In the genomic region with DNA sequence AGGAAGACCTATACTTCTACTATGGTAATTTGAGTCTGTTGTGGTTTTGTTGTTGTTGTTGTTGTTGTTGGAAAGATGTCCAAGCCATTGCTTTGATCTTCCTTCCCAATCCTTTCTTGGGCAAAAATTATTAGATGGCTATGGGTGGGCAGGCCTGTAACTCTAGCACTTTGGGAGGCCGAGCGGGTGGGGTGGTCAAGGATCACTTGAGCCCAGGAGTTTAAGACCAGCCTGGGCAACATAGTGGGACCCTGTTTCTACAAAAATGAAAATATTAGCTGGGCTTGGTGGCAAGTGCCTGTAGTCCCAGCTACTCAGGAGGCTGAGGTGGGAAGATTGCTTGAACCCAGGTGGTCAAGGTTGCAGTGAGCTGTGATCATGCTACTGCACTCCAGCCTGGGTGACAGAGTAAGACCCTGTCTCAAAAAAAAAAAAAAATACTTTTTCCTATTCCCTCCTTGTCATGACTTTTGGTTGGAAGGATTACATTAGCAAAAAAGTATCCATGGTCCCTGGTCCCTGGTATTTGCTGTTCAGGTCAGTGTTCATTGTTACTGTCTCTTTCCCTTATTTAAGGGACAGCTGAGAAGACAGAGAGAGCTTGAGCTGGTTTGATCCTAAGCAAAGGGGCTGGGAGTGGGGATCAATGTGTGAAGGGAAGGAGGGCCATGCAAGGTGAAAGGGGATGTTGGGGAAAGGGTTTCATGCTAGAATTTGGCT, we compare ENCODE assay signal across 1 cellular context.
TF ChIP-seq lines count a peak whose summit lies in the region.

No MANE protein-coding gene starts in this region.

TF ChIP-seq in A549, 52 proteins besides CTCF, POLR2A, EP300 and RAD21 (continued from another document):
- TF ChIP-seq, protein P1, sequence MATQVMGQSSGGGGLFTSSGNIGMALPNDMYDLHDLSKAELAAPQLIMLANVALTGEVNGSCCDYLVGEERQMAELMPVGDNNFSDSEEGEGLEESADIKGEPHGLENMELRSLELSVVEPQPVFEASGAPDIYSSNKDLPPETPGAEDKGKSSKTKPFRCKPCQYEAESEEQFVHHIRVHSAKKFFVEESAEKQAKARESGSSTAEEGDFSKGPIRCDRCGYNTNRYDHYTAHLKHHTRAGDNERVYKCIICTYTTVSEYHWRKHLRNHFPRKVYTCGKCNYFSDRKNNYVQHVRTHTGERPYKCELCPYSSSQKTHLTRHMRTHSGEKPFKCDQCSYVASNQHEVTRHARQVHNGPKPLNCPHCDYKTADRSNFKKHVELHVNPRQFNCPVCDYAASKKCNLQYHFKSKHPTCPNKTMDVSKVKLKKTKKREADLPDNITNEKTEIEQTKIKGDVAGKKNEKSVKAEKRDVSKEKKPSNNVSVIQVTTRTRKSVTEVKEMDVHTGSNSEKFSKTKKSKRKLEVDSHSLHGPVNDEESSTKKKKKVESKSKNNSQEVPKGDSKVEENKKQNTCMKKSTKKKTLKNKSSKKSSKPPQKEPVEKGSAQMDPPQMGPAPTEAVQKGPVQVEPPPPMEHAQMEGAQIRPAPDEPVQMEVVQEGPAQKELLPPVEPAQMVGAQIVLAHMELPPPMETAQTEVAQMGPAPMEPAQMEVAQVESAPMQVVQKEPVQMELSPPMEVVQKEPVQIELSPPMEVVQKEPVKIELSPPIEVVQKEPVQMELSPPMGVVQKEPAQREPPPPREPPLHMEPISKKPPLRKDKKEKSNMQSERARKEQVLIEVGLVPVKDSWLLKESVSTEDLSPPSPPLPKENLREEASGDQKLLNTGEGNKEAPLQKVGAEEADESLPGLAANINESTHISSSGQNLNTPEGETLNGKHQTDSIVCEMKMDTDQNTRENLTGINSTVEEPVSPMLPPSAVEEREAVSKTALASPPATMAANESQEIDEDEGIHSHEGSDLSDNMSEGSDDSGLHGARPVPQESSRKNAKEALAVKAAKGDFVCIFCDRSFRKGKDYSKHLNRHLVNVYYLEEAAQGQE (IDR thresholded peaks at IDR 0.05), result no peak
- no peak for TF ChIP-seq KDM5A (IDR thresholded peaks at IDR 0.05)
